In genomic region chr17:76365256-76365903, GRCh38 we compare ENCODE assay signal across 11 cellular contexts. TPM values are rescaled to one million over a fixed set of nuclear protein-coding genes. Genes with fewer than 3 reads are reported as not detected.
DNase-seq lines count a peak whose midpoint lies in the region; ATAC-seq and TF ChIP-seq lines count a peak whose summit lies in the region.
"Had no signal": no experiment of that assay in that cellular context is flagged by ENCODE, and none has a peak within 500 bp of the region (broad histone marks: within the 10 kb centered on the region; RNA-seq: fewer than 3 reads in every experiment).

No MANE protein-coding gene starts in this region.

- H3K27me3 Mint-ChIP-seq in stimulated activated memory B cell treated with anti-CD40 and anti-IgM and Interleukin-4, amounts not matched to agents 10 μg/mL and 1 μg/mL and 100 μg/mL, for 72 hours, result peaks cover 16% of the 10 kb centered on the region
- no peaks in the 10 kb centered on the region for H3K27me3 Mint-ChIP-seq in activated T-cell treated with anti-CD3 and anti-CD28 coated beads, Interleukin-2, amount 50 U/mL, for 72 hours (ENCODE audit: low read depth)
- H3K27me3 Mint-ChIP-seq: activated naive CD8-positive, alpha-beta T cell treated with anti-CD3 and anti-CD28 coated beads, Interleukin-2, amount 50 U/mL, for 24 hours had no signal

- no peak overlapping the region for H3K27ac ChIP-seq in OCI-LY3 (ENCODE audit: low read length)

- DNase-seq in erythroblast (lab: John Stamatoyannopoulos, UW) (peak; percentile 37 to 48), renal cortical epithelial cell (ENCODE audit: low read depth) (peak; percentile 43), NCI-H524 treated with DMSO at 0.1 percent for 48 hours (lab: John Stamatoyannopoulos, UW) (no peak)
- no peak for DNase-seq in activated T-cell treated with anti-CD3 and anti-CD28 coated beads, Interleukin-2, amount 50 U/mL, for 72 hours
- DNase-seq: activated naive CD8-positive, alpha-beta T cell treated with anti-CD3 and anti-CD28 coated beads, Interleukin-2, amount 50 U/mL, for 24 hours; MG63; NCI-H510A treated with DMSO at 0.1 percent for 48 hours had no signal

- no peaks in the 10 kb centered on the region for H3K9me3 ChIP-seq in OCI-LY3 (ENCODE audit: insufficient read depth, low read length)
- H3K9me3 ChIP-seq: HAP-1, MG63 had no signal

- no peak for ATAC-seq in stimulated activated memory B cell treated with anti-CD40 and anti-IgM and Interleukin-4, amounts not matched to agents 10 μg/mL and 1 μg/mL and 100 μg/mL, for 72 hours
- no peak for ATAC-seq in activated T-cell treated with anti-CD3 and anti-CD28 coated beads, Interleukin-2, amount 50 U/mL, for 72 hours (replicated peaks in 1 of 2)
- ATAC-seq: activated naive CD8-positive, alpha-beta T cell treated with anti-CD3 and anti-CD28 coated beads, Interleukin-2, amount 50 U/mL, for 24 hours had no signal

- no peak overlapping the region for H3K4me3 Mint-ChIP-seq in stimulated activated memory B cell treated with anti-CD40 and anti-IgM and Interleukin-4, amounts not matched to agents 10 μg/mL and 1 μg/mL and 100 μg/mL, for 72 hours
- H3K4me3 Mint-ChIP-seq in activated T-cell treated with anti-CD3 and anti-CD28 coated beads, Interleukin-2, amount 50 U/mL, for 72 hours, result no peak overlapping the region
- H3K4me3 Mint-ChIP-seq: activated naive CD8-positive, alpha-beta T cell treated with anti-CD3 and anti-CD28 coated beads, Interleukin-2, amount 50 U/mL, for 24 hours had no signal

- no peaks in the 10 kb centered on the region for H3K9me3 Mint-ChIP-seq in stimulated activated memory B cell treated with anti-CD40 and anti-IgM and Interleukin-4, amounts not matched to agents 10 μg/mL and 1 μg/mL and 100 μg/mL, for 72 hours
- H3K9me3 Mint-ChIP-seq in activated T-cell treated with anti-CD3 and anti-CD28 coated beads, Interleukin-2, amount 50 U/mL, for 72 hours, result no peaks in the 10 kb centered on the region
- H3K9me3 Mint-ChIP-seq: activated naive CD8-positive, alpha-beta T cell treated with anti-CD3 and anti-CD28 coated beads, Interleukin-2, amount 50 U/mL, for 24 hours had no signal

- H3K36me3 Mint-ChIP-seq in stimulated activated memory B cell treated with anti-CD40 and anti-IgM and Interleukin-4, amounts not matched to agents 10 μg/mL and 1 μg/mL and 100 μg/mL, for 72 hours, result no peaks in the 10 kb centered on the region
- no peaks in the 10 kb centered on the region for H3K36me3 Mint-ChIP-seq in activated T-cell treated with anti-CD3 and anti-CD28 coated beads, Interleukin-2, amount 50 U/mL, for 72 hours (ENCODE audit: insufficient read depth in 2 of 2)

- no peaks in the 10 kb centered on the region for H3K4me1 ChIP-seq in OCI-LY3 (ENCODE audit: low read length)

- no peak overlapping the region for H3K4me3 ChIP-seq in OCI-LY3 (ENCODE audit: low read length)
- H3K4me3 ChIP-seq: HAP-1, MG63 had no signal

- H2AFZ ChIP-seq in OCI-LY3 (ENCODE audit: low read depth, low read length), result no peak overlapping the region

- H3K79me2 ChIP-seq in OCI-LY3 (ENCODE audit: low read length), result no peaks in the 10 kb centered on the region

- H3K27me3 ChIP-seq in OCI-LY3 (ENCODE audit: low read depth, low read length), result no peaks in the 10 kb centered on the region
- H3K27me3 ChIP-seq: MG63 had no signal

- no peaks in the 10 kb centered on the region for H4K20me1 ChIP-seq in OCI-LY3 (ENCODE audit: insufficient read depth, low read length)

- H3K27ac Mint-ChIP-seq in stimulated activated memory B cell treated with anti-CD40 and anti-IgM and Interleukin-4, amounts not matched to agents 10 μg/mL and 1 μg/mL and 100 μg/mL, for 72 hours, result no peak overlapping the region
- no peak overlapping the region for H3K27ac Mint-ChIP-seq in activated T-cell treated with anti-CD3 and anti-CD28 coated beads, Interleukin-2, amount 50 U/mL, for 72 hours
- H3K27ac Mint-ChIP-seq: activated naive CD8-positive, alpha-beta T cell treated with anti-CD3 and anti-CD28 coated beads, Interleukin-2, amount 50 U/mL, for 24 hours had no signal

- H3K4me1 Mint-ChIP-seq in stimulated activated memory B cell treated with anti-CD40 and anti-IgM and Interleukin-4, amounts not matched to agents 10 μg/mL and 1 μg/mL and 100 μg/mL, for 72 hours, result no peaks in the 10 kb centered on the region
- H3K4me1 Mint-ChIP-seq in activated T-cell treated with anti-CD3 and anti-CD28 coated beads, Interleukin-2, amount 50 U/mL, for 72 hours (ENCODE audit: low read depth), result peaks cover 6% of the 10 kb centered on the region
- H3K4me1 Mint-ChIP-seq: activated naive CD8-positive, alpha-beta T cell treated with anti-CD3 and anti-CD28 coated beads, Interleukin-2, amount 50 U/mL, for 24 hours had no signal

- no peaks in the 10 kb centered on the region for H3K36me3 ChIP-seq in OCI-LY3 (replicated peaks; ENCODE audit: low read depth, low read length)
- H3K36me3 ChIP-seq: HAP-1, MG63 had no signal

- TF ChIP-seq CTCF in GM12873 (IDR thresholded peaks at IDR 0.05; ENCODE audit: insufficient read depth, low read depth, low read length, missing control alignments), result peak; percentile 50
- TF ChIP-seq CTCF in OCI-LY3 (IDR thresholded peaks at IDR 0.05; ENCODE audit: low read depth, low read length), result peak; percentile 19; the same call in 1 of the 2 replicates

- no peak for TF ChIP-seq POLR2A in erythroblast (IDR thresholded peaks at IDR 0.05; ENCODE audit: low read length)

- no peak overlapping the region for H3K9ac ChIP-seq in OCI-LY3 (ENCODE audit: low read length)

- no peak overlapping the region for H3K4me2 ChIP-seq in OCI-LY3 (ENCODE audit: low read length)

RNA-seq across cellular contexts. Expression of gene PRPSAP1, which starts 11.7 kb away (rescaled TPM):
- total RNA-seq in renal cortical epithelial cell, result 54.5 and 58.5 TPM in 2 replicates
- 10 to 100 TPM; 46.4 to 52.6 TPM for total RNA-seq in activated T-cell treated with anti-CD3 and anti-CD28 coated beads, Interleukin-2, amount 50 U/mL, for 72 hours

RNA-seq across cellular contexts. Expression of gene SPHK1, which starts 19.0 kb away (rescaled TPM):
- 16.5 and 118 TPM in 2 replicates for total RNA-seq in renal cortical epithelial cell
- total RNA-seq in activated T-cell treated with anti-CD3 and anti-CD28 coated beads, Interleukin-2, amount 50 U/mL, for 72 hours, result 10 to 100 TPM; 11.6 to 13.9 TPM

RNA-seq across cellular contexts. Expression of gene QRICH2, which starts 57.3 kb away (rescaled TPM):
- 1.4 and 2.8 TPM in 2 replicates for total RNA-seq in renal cortical epithelial cell
- total RNA-seq in activated T-cell treated with anti-CD3 and anti-CD28 coated beads, Interleukin-2, amount 50 U/mL, for 72 hours, result 1 to 10 TPM; 3.1 to 4.5 TPM

Comparison
In these comparisons a context has a peak if more than half of its experiments do, and no peak if none do; other contexts are left out.
1. DNase-seq: peak in erythroblast (2 of 2) and renal cortical epithelial cell (single experiment); none in NCI-H524 treated with DMSO at 0.1 percent for 48 hours (single experiment) and activated T-cell treated with anti-CD3 and anti-CD28 coated beads, Interleukin-2, amount 50 U/mL, for 72 hours (0 of 2).